ENCODE assay signal across 6 cellular contexts in the genomic region with DNA sequence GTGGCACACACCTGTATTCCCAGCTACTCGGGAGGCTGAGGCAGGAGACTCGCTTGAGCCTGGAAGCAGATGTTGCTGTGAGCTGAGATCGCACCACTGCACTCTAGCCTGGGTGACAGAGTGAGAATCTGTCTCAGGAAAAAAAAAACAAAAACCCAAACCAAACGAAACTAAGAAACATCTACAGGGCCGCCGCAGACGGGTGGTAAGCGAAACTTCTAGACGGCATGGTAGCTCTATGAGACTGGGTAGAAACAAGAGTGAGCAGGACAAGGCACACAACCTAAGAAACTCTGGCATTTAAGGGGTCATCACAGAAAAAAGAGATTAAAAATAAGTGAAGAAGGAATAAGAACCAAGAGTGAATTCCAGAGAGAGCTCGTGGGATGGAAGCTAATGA.
"Had no signal": no experiment of that assay in that cellular context is flagged by ENCODE, and none has a peak within 500 bp of the region (broad histone marks: within the 10 kb centered on the region; RNA-seq: fewer than 3 reads in every experiment).

No MANE protein-coding gene starts in this region.

- H3K4me3 ChIP-seq: K562 had no signal

- H3K27ac ChIP-seq: HL-60 had no signal

- ATAC-seq: HepG2, K562 had no signal

- DNase-seq: IMR-90, KBM-7, KG1 had no signal
